ENCODE assay signal across 23 cellular contexts in the genomic region with DNA sequence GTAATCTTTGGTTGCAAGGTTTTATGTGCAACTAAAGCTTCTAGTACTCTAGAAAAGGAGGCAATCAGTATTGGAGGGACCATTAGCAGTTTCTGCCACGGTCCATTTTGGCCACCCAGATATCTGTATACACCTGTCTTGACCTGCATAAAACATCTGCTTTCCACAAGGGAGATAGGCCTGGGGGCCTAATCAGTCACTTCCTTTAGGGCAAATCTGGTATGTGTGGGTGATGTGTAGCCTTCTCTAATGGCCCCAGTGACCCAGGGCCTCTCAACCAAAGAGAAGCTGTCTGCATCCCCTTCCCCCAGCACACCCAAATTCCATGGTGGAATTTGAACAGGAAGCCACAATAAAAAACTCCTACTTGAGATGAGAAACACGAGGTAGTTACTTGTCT. TPM values are rescaled to one million over a fixed set of nuclear protein-coding genes. Genes with fewer than 3 reads are reported as not detected.
DNase-seq lines count a peak whose midpoint lies in the region; ATAC-seq and TF ChIP-seq lines count a peak whose summit lies in the region.
"Had no signal": no experiment of that assay in that cellular context is flagged by ENCODE, and none has a peak within 500 bp of the region (broad histone marks: within the 10 kb centered on the region; RNA-seq: fewer than 3 reads in every experiment).

No MANE protein-coding gene starts in this region.

- no peaks in the 10 kb centered on the region for H3K27me3 ChIP-seq in BLaER1
- no peaks in the 10 kb centered on the region for H3K27me3 ChIP-seq in CD4-positive, alpha-beta T cell (ENCODE audit: control insufficient read depth, insufficient read depth, low read length)
- H3K27me3 ChIP-seq: breast epithelium, heart right ventricle, MG63, Peyer's patch, SJCRH30 had no signal

- intact Hi-C loops in CD4-positive, alpha-beta T cell (cut with DNase I, micrococcal nuclease), result no loop called here

- H3K9me3 ChIP-seq in BLaER1, result no peaks in the 10 kb centered on the region
- no peaks in the 10 kb centered on the region for H3K9me3 ChIP-seq in CD4-positive, alpha-beta T cell (ENCODE audit: control insufficient read depth, low read length)
- H3K9me3 ChIP-seq in T-helper 17 cell (ENCODE audit: control insufficient read depth, low read length, poor library complexity, severe bottlenecking), result no peaks in the 10 kb centered on the region
- H3K9me3 ChIP-seq: breast epithelium, heart right ventricle, MG63, Peyer's patch, psoas muscle, SJCRH30, thoracic aorta had no signal

- peaks cover 100% of the 10 kb centered on the region for H3K4me1 ChIP-seq in BLaER1
- H3K4me1 ChIP-seq: SJCRH30 had no signal

- no peak for DNase-seq in CD4-positive, alpha-beta T cell
- no peak for DNase-seq in T-helper 17 cell
- no peak for DNase-seq in naive thymus-derived CD8-positive, alpha-beta T cell
- DNase-seq in stimulated activated CD4-positive, alpha-beta T cell treated with anti-CD3 and anti-CD28 coated beads, Interleukin-15, amount 100 ng/mL, for 24 hours, result no peak
- DNase-seq: activated CD4-positive, CD25-positive, alpha-beta regulatory T cell treated with anti-CD3 and anti-CD28 coated beads, Interleukin-2, amount 50 U/mL, for 72 hours; effector CD8-positive, alpha-beta T cell; H9; heart right ventricle; MG63; NCI-H1105 treated with DMSO at 0.1 percent for 48 hours; NCI-H1930; NCI-H526; NK-92 treated with Interleukin-12 subunit alpha and Interleukin-12 subunit beta, amount 100 ng/mL, for 24 hours; Peyer's patch; psoas muscle; SJCRH30; stimulated activated naive CD8-positive, alpha-beta T cell treated with anti-CD3 and anti-CD28 coated beads, Interleukin-15, Interleukin-2, amounts not matched to agents 100 U/mL and 50 U/mL, for 24 hours had no signal

- CTCF ChIA-PET in CD4-positive, alpha-beta T cell (lab: Charles Lee), result interaction anchor here (0.7 to 1.3 kb wide), 3 partner anchors 9 to 221 kb away, joined by 3 read pairs; no protein-coding TSS in a partner anchor

- H4K20me1 ChIP-seq in BLaER1, result no peaks in the 10 kb centered on the region

- no peak for ATAC-seq in CD4-positive, alpha-beta T cell (ENCODE audit: poor library complexity)
- ATAC-seq in T-helper 17 cell (no peak), HG02938 (IDR thresholded peaks at IDR 0.05; ENCODE audit: unreplicated experiment) (no peak), HG02840 (IDR thresholded peaks at IDR 0.05; ENCODE audit: low FRiP score, unreplicated experiment) (no peak)
- no peak for ATAC-seq in naive thymus-derived CD8-positive, alpha-beta T cell
- ATAC-seq: activated naive CD4-positive, alpha-beta T cell treated with anti-CD3 and anti-CD28 coated beads, Interleukin-2, amount 50 U/mL, for 72 hours; heart right ventricle; psoas muscle; stimulated activated naive CD8-positive, alpha-beta T cell treated with anti-CD3 and anti-CD28 coated beads, Interleukin-15, Interleukin-2, amounts not matched to agents 100 U/mL and 50 U/mL, for 24 hours had no signal

- no peaks in the 10 kb centered on the region for H3K9me3 Mint-ChIP-seq in CD4-positive, alpha-beta T cell
- no peaks in the 10 kb centered on the region for H3K9me3 Mint-ChIP-seq in naive thymus-derived CD8-positive, alpha-beta T cell
- H3K9me3 Mint-ChIP-seq: activated naive CD4-positive, alpha-beta T cell treated with anti-CD3 and anti-CD28 coated beads, Interleukin-2, amount 50 U/mL, for 72 hours; H9 had no signal

- H3K4me2 ChIP-seq in BLaER1, result peak overlapping the region; percentile 79

- H3K4me3 ChIP-seq in BLaER1, result no peak overlapping the region
- H3K4me3 ChIP-seq: breast epithelium, heart right ventricle, MG63, Peyer's patch, psoas muscle, SJCRH30, thoracic aorta had no signal

- peaks cover 12% of the 10 kb centered on the region for H3K36me3 Mint-ChIP-seq in CD4-positive, alpha-beta T cell (ENCODE audit: low read depth)
- no peaks in the 10 kb centered on the region for H3K36me3 Mint-ChIP-seq in T-helper 17 cell (ENCODE audit: low read depth)
- peaks cover 0 to 23% (median 11%) of the 10 kb centered on the region in 3 donors for H3K36me3 Mint-ChIP-seq in naive thymus-derived CD8-positive, alpha-beta T cell

- POLR2A ChIA-PET in CD4-positive, alpha-beta T cell (lab: Charles Lee), result interaction anchor here (0.6 to 2.4 kb wide), 3 partner anchors 10 to 18 kb away, joined by 3 to 9 read pairs (median 3); no protein-coding TSS in a partner anchor
- POLR2A ChIA-PET in naive thymus-derived CD8-positive, alpha-beta T cell (lab: Charles Lee), result interaction anchor here (0.5 to 1.5 kb wide), 3 partner anchors 10 to 101 kb away, joined by 3 to 6 read pairs (median 3); no protein-coding TSS in a partner anchor

- no peaks in the 10 kb centered on the region for H3K36me3 ChIP-seq in BLaER1
- H3K36me3 ChIP-seq: breast epithelium, MG63, Peyer's patch, SJCRH30, thoracic aorta had no signal

- H3K27ac ChIP-seq in BLaER1, result peak overlapping the region; percentile 95
- no peak overlapping the region for H3K27ac ChIP-seq in CD4-positive, alpha-beta T cell (ENCODE audit: low read depth, low read length)
- H3K27ac ChIP-seq: breast epithelium, heart right ventricle, Peyer's patch, psoas muscle, SJCRH30, thoracic aorta had no signal

- H3K4me3 Mint-ChIP-seq in CD4-positive, alpha-beta T cell, result no peak overlapping the region
- no peak overlapping the region for H3K4me3 Mint-ChIP-seq in T-helper 17 cell
- H3K4me3 Mint-ChIP-seq in naive thymus-derived CD8-positive, alpha-beta T cell, result peak overlapping the region in 4 of 10 donors; percentile 10 to 43 (median 30)
- H3K4me3 Mint-ChIP-seq: H9 had no signal

- TF ChIP-seq CTCF in CD4-positive, alpha-beta T cell (IDR thresholded peaks at IDR 0.05), result no peak

- no peak overlapping the region; the same call in 1 of the 2 replicates for H3K9ac ChIP-seq in BLaER1

- no peaks in the 10 kb centered on the region for H3K27me3 Mint-ChIP-seq in CD4-positive, alpha-beta T cell
- H3K27me3 Mint-ChIP-seq in T-helper 17 cell, result no peaks in the 10 kb centered on the region
- H3K27me3 Mint-ChIP-seq in naive thymus-derived CD8-positive, alpha-beta T cell, result no peaks in the 10 kb centered on the region

- H3K4me1 Mint-ChIP-seq in CD4-positive, alpha-beta T cell (ENCODE audit: low read depth), result peaks cover 46% of the 10 kb centered on the region
- H3K4me1 Mint-ChIP-seq in T-helper 17 cell, result peaks cover 38% of the 10 kb centered on the region
- H3K4me1 Mint-ChIP-seq in naive thymus-derived CD8-positive, alpha-beta T cell, result peaks cover 24 to 70% (median 55%) of the 10 kb centered on the region in 4 donors

- H3K27ac Mint-ChIP-seq in CD4-positive, alpha-beta T cell, result peak overlapping the region; percentile 67
- peak overlapping the region; percentile 93 for H3K27ac Mint-ChIP-seq in T-helper 17 cell
- H3K27ac Mint-ChIP-seq in naive thymus-derived CD8-positive, alpha-beta T cell, result peak overlapping the region in 6 of 10 donors; percentile 33 to 76 (median 58)
- H3K27ac Mint-ChIP-seq: activated naive CD4-positive, alpha-beta T cell treated with anti-CD3 and anti-CD28 coated beads, Interleukin-2, amount 50 U/mL, for 72 hours; H9 had no signal

RNA-seq across cellular contexts. Expression of a gene that starts 19.5 kb away (rescaled TPM):
- total RNA-seq in CD4-positive, alpha-beta T cell, result 1 to 10 TPM; 1.4 to 1.6 TPM
- 1 to 10 TPM; 4.6 to 5.0 TPM for total RNA-seq in T-helper 17 cell
- 1 to 10 TPM; 4.3 to 4.4 TPM for total RNA-seq in naive thymus-derived CD8-positive, alpha-beta T cell
- polyA plus RNA-seq in naive thymus-derived CD8-positive, alpha-beta T cell, result 1 to 10 TPM; 2.9 to 6.0 (median 5.1) TPM

RNA-seq across cellular contexts. Expression of a gene that starts 42.7 kb away (rescaled TPM):
- 10 to 100 TPM; 54.4 to 58.2 TPM for total RNA-seq in CD4-positive, alpha-beta T cell
- total RNA-seq in T-helper 17 cell, result 10 to 100 TPM; 56.3 to 63.7 TPM
- 10 to 100 TPM; 71.5 to 78.8 TPM for total RNA-seq in naive thymus-derived CD8-positive, alpha-beta T cell
- 10 to 100 TPM; 11.4 to 36.1 (median 16.0) TPM for polyA plus RNA-seq in naive thymus-derived CD8-positive, alpha-beta T cell
